ENCODE assay signal across 1 cellular context in genomic region chr2:47906261-47907096, GRCh38.
A peak's percentile ranks its signal among the peaks of the same experiment; 100 is the strongest.
TF ChIP-seq lines count a peak whose summit lies in the region.

FBXO11 (minus strand) TSS chr2:47906498; CDS start chr2:47905720, 778 bp downstream.

TF ChIP-seq in K562, 482 proteins besides CTCF, POLR2A, EP300 and RAD21 (continued from another document and continues in another):
- TF ChIP-seq ZBTB2 (IDR thresholded peaks at IDR 0.05) (peak; percentile 41; the same call in 1 of the 2 replicates), LEF1 (IDR thresholded peaks at IDR 0.05) (no peak), ZSCAN29 (IDR thresholded peaks at IDR 0.05) (peak; percentile 73; the same call in 1 of the 2 replicates), TRIM24 (IDR thresholded peaks at IDR 0.05) (0 out of 4 replicates have a peak, but pooled peaks of 1 of the 2 experiments have one; percentile 7), ZNF436 (CRISPR knock-in tag; IDR thresholded peaks at IDR 0.05) (no peak), ZNF431 (CRISPR knock-in tag; IDR thresholded peaks at IDR 0.05) (no peak), NCOA4 (IDR thresholded peaks at IDR 0.05; ENCODE audit: partially characterized antibody) (no peak), CHCHD3 (CRISPR knock-in tag; IDR thresholded peaks at IDR 0.05) (no peak), MTA2 (IDR thresholded peaks at IDR 0.05; ENCODE audit: low read depth) (no peak; the same call in 1 of the 2 replicates), RHOXF2B (CRISPR knock-in tag; conservative IDR thresholded peaks at IDR 0.05) (no peak), CBX1 (IDR thresholded peaks at IDR 0.05; ENCODE audit: low read depth) (no peak), RFX1 (IDR thresholded peaks at IDR 0.05) (no peak; the same call in 1 of the 2 replicates), ZNF445 (CRISPR knock-in tag; IDR thresholded peaks at IDR 0.05; ENCODE audit: low read depth) (no peak), GTF2A2 (tag; IDR thresholded peaks at IDR 0.05) (no peak), MCM5 (IDR thresholded peaks at IDR 0.05; ENCODE audit: low read depth) (no peak), KLF6 (CRISPR knock-in tag; IDR thresholded peaks at IDR 0.05; ENCODE audit: borderline replicate concordance) (no peak), EZH2 (IDR thresholded peaks at IDR 0.05; ENCODE audit: borderline replicate concordance, low read depth, low read length) (no peak), KDM1A (IDR thresholded peaks at IDR 0.05) (peak; percentile 97), ADNP (tag; IDR thresholded peaks at IDR 0.05) (peak; percentile 72), SFPQ (IDR thresholded peaks at IDR 0.05; ENCODE audit: low read depth, low read length) (no peak), CSDE1 (IDR thresholded peaks at IDR 0.05) (no peak; a peak in 1 of 4 replicates), ZC3H11A (IDR thresholded peaks at IDR 0.05; ENCODE audit: low read depth, low read length) (no peak), CCNT2 (IDR thresholded peaks at IDR 0.05; ENCODE audit: borderline replicate concordance, extremely low read depth, insufficient read length, low read depth, low read length) (peak; percentile 41), RB1 (IDR thresholded peaks at IDR 0.05; ENCODE audit: low read depth) (no peak; the same call in 1 of the 2 replicates), TCF7L2 (IDR thresholded peaks at IDR 0.05; ENCODE audit: low read depth, low read length) (peak; percentile 47; the same call in 1 of the 2 replicates), FOXJ3 (CRISPR knock-in tag; IDR thresholded peaks at IDR 0.05) (no peak), THRA (IDR thresholded peaks at IDR 0.05) (no peak), RBM22 (IDR thresholded peaks at IDR 0.05; ENCODE audit: low read depth, low read length, poor library complexity, severe bottlenecking) (no peak), RBFOX2 (IDR thresholded peaks at IDR 0.05; ENCODE audit: low read depth, low read length) (peak; percentile 61), RNF2 (IDR thresholded peaks at IDR 0.05) (peak; percentile 58), HMBOX1 (IDR thresholded peaks at IDR 0.05) (no peak; the same call in 1 of the 2 replicates), TSC22D4 (tag; IDR thresholded peaks at IDR 0.05) (no peak), DEAF1 (CRISPR knock-in tag; IDR thresholded peaks at IDR 0.05) (0 out of 2 replicates have a peak, but pooled peaks have one; percentile 6), RUNX1 (IDR thresholded peaks at IDR 0.05; ENCODE audit: low read depth) (no peak), ZNF586 (CRISPR knock-in tag; conservative IDR thresholded peaks at IDR 0.05) (no peak), PHF20 (IDR thresholded peaks at IDR 0.05; ENCODE audit: partially characterized antibody) (no peak), ZNF764 (CRISPR knock-in tag; IDR thresholded peaks at IDR 0.05; ENCODE audit: low read depth) (no peak), NFE2L1 (tag; IDR thresholded peaks at IDR 0.05; ENCODE audit: borderline replicate concordance, low read depth) (no peak), ZNF133 (CRISPR knock-in tag; IDR thresholded peaks at IDR 0.05) (no peak), FOSL1 (tag; conservative IDR thresholded peaks at IDR 0.05) (peak; percentile 23; the same call in 1 of the 2 replicates), BCL6 (CRISPR knock-in tag; IDR thresholded peaks at IDR 0.05) (no peak), ZNF232 (CRISPR knock-in tag; IDR thresholded peaks at IDR 0.05) (no peak), HLTF (IDR thresholded peaks at IDR 0.05) (no peak), RBBP5 (IDR thresholded peaks at IDR 0.05; ENCODE audit: borderline replicate concordance, insufficient read depth, low read length, poor library complexity, severe bottlenecking) (no peak), ZNF518B (CRISPR knock-in tag; IDR thresholded peaks at IDR 0.05) (no peak), RAD51 (IDR thresholded peaks at IDR 0.05; ENCODE audit: borderline replicate concordance, low read depth) (no peak), ZNF584 (CRISPR knock-in tag; IDR thresholded peaks at IDR 0.05; ENCODE audit: low read depth) (no peak), FOXK2 (conservative IDR thresholded peaks at IDR 0.05 in 1 of 2, IDR thresholded peaks at IDR 0.05 in 1 of 2; ENCODE audit: low read depth in 2 of 2) (peak in 1 of 2 experiments; percentile 78; a peak in 3 of 4 replicates), NFIX (CRISPR knock-in tag; IDR thresholded peaks at IDR 0.05; ENCODE audit: low read depth) (no peak), ZNF24 (IDR thresholded peaks at IDR 0.05) (no peak), ETV6 (IDR thresholded peaks at IDR 0.05; ENCODE audit: borderline replicate concordance in 1 of 2, low read depth in 2 of 2, low read length in 1 of 2) (peak in 1 of 2 experiments; percentile 1; a peak in 1 of 4 replicates), ETV6 (CRISPR knock-in tag; IDR thresholded peaks at IDR 0.05; ENCODE audit: borderline replicate concordance) (no peak)
- TF ChIP-seq, protein P1, sequence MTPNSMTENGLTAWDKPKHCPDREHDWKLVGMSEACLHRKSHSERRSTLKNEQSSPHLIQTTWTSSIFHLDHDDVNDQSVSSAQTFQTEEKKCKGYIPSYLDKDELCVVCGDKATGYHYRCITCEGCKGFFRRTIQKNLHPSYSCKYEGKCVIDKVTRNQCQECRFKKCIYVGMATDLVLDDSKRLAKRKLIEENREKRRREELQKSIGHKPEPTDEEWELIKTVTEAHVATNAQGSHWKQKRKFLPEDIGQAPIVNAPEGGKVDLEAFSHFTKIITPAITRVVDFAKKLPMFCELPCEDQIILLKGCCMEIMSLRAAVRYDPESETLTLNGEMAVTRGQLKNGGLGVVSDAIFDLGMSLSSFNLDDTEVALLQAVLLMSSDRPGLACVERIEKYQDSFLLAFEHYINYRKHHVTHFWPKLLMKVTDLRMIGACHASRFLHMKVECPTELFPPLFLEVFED (CRISPR knock-in tag; conservative IDR thresholded peaks at IDR 0.05) = 0 out of 2 replicates have a peak, but pooled peaks have one; percentile 28
- TF ChIP-seq, protein P2, sequence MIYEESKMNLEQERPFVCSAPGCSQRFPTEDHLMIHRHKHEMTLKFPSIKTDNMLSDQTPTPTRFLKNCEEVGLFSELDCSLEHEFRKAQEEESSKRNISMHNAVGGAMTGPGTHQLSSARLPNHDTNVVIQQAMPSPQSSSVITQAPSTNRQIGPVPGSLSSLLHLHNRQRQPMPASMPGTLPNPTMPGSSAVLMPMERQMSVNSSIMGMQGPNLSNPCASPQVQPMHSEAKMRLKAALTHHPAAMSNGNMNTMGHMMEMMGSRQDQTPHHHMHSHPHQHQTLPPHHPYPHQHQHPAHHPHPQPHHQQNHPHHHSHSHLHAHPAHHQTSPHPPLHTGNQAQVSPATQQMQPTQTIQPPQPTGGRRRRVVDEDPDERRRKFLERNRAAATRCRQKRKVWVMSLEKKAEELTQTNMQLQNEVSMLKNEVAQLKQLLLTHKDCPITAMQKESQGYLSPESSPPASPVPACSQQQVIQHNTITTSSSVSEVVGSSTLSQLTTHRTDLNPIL (CRISPR knock-in tag; IDR thresholded peaks at IDR 0.05) = no peak
- TF ChIP-seq, protein P3, sequence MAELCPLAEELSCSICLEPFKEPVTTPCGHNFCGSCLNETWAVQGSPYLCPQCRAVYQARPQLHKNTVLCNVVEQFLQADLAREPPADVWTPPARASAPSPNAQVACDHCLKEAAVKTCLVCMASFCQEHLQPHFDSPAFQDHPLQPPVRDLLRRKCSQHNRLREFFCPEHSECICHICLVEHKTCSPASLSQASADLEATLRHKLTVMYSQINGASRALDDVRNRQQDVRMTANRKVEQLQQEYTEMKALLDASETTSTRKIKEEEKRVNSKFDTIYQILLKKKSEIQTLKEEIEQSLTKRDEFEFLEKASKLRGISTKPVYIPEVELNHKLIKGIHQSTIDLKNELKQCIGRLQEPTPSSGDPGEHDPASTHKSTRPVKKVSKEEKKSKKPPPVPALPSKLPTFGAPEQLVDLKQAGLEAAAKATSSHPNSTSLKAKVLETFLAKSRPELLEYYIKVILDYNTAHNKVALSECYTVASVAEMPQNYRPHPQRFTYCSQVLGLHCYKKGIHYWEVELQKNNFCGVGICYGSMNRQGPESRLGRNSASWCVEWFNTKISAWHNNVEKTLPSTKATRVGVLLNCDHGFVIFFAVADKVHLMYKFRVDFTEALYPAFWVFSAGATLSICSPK (IDR thresholded peaks at IDR 0.05; ENCODE audit: borderline replicate concordance) = no peak
